9 cellular contexts compared by ENCODE assay signal in genomic region chr7:94374231-94374630, GRCh38. TPM values are rescaled to one million over a fixed set of nuclear protein-coding genes. Genes with fewer than 3 reads are reported as not detected.
A peak's percentile ranks its signal among the peaks of the same experiment; 100 is the strongest.
DNase-seq lines count a peak whose midpoint lies in the region; TF ChIP-seq lines count a peak whose summit lies in the region.
"Had no signal": no experiment of that assay in that cellular context is flagged by ENCODE, and none has a peak within 500 bp of the region (broad histone marks: within the 10 kb centered on the region; RNA-seq: fewer than 3 reads in every experiment).

No MANE protein-coding gene starts in this region.

- intact Hi-C loops in uterus (cut with DNase I; ENCODE audit: low total_unique reads) = no loop called here

- H3K4me3 ChIP-seq in esophagus (ENCODE audit: low read depth in 1 of 2, low read length in 2 of 2) (no peak overlapping the region), uterus (peak overlapping the region; percentile 4 to 18)
- H3K4me3 ChIP-seq: PC-9 had no signal

- H3K4me1 Mint-ChIP-seq in mesothelial cell of epicardium = peaks cover 52% of the 10 kb centered on the region
- peaks cover 1% of the 10 kb centered on the region for H3K4me1 Mint-ChIP-seq in T-helper 2 cell treated with Interferon-gamma antibody and Interleukin-4, amounts not matched to agents 5 μg/mL and 100 μg/mL, for 36 hours (ENCODE audit: low read depth)
- no peaks in the 10 kb centered on the region for H3K4me1 Mint-ChIP-seq in activated CD4-positive, alpha-beta memory T cell treated with anti-CD3 and anti-CD28 coated beads, Interleukin-2, amount 10 ng/mL, durations not matched to agents 7 days and 5 days

- H3K9me3 ChIP-seq in esophagus (ENCODE audit: control insufficient read depth in 2 of 2, insufficient read depth in 1 of 2, low read depth in 1 of 2, low read length in 1 of 2) (no peaks in the 10 kb centered on the region), uterus (no peaks in the 10 kb centered on the region)

- no peaks in the 10 kb centered on the region for H3K4me1 ChIP-seq in esophagus (ENCODE audit: control insufficient read depth in 2 of 2, insufficient read depth in 2 of 2, low read length in 1 of 2)
- peaks cover 0 to 5% of the 10 kb centered on the region in 2 donors for H3K4me1 ChIP-seq in uterus

- DNase-seq in NCI-H226 (peak; percentile 51), mesothelial cell of epicardium (ENCODE audit: low spot score in 2 of 2, unreplicated experiment in 2 of 2) (peak in 1 of 2 experiments; percentile 49), uterus (peak; percentile 79 to 86), GM13976 (ENCODE audit: low spot score) (no peak)
- no peak for DNase-seq in T-helper 2 cell treated with Interferon-gamma antibody and Interleukin-4, amounts not matched to agents 5 μg/mL and 100 μg/mL, for 36 hours (ENCODE audit: low spot score)
- no peak for DNase-seq in activated CD4-positive, alpha-beta memory T cell treated with anti-CD3 and anti-CD28 coated beads, Interleukin-2, amount 10 ng/mL, durations not matched to agents 7 days and 5 days
- DNase-seq: caudate nucleus had no signal

- peak overlapping the region; percentile 47 for H3K4me3 Mint-ChIP-seq in mesothelial cell of epicardium
- H3K4me3 Mint-ChIP-seq in T-helper 2 cell treated with Interferon-gamma antibody and Interleukin-4, amounts not matched to agents 5 μg/mL and 100 μg/mL, for 36 hours = no peak overlapping the region
- no peak overlapping the region for H3K4me3 Mint-ChIP-seq in activated CD4-positive, alpha-beta memory T cell treated with anti-CD3 and anti-CD28 coated beads, Interleukin-2, amount 10 ng/mL, durations not matched to agents 7 days and 5 days

- POLR2A ChIA-PET in activated CD4-positive, alpha-beta memory T cell treated with anti-CD3 and anti-CD28 coated beads, Interleukin-2, amount 10 ng/mL, durations not matched to agents 7 days and 5 days (lab: Charles Lee) = no interaction called here

- peak overlapping the region; percentile 24 to 51 for H3K27ac ChIP-seq in esophagus (ENCODE audit: low read depth in 2 of 2, low read length in 1 of 2)
- H3K27ac ChIP-seq in uterus = peak overlapping the region; percentile 89 to 95
- H3K27ac ChIP-seq: PC-9 had no signal

- CTCF ChIA-PET in activated CD4-positive, alpha-beta memory T cell treated with anti-CD3 and anti-CD28 coated beads, Interleukin-2, amount 10 ng/mL, durations not matched to agents 7 days and 5 days (lab: Charles Lee) = no interaction called here

- H3K36me3 Mint-ChIP-seq in mesothelial cell of epicardium = peaks cover 4% of the 10 kb centered on the region
- H3K36me3 Mint-ChIP-seq in T-helper 2 cell treated with Interferon-gamma antibody and Interleukin-4, amounts not matched to agents 5 μg/mL and 100 μg/mL, for 36 hours (ENCODE audit: low read depth) = no peaks in the 10 kb centered on the region
- no peaks in the 10 kb centered on the region for H3K36me3 Mint-ChIP-seq in activated CD4-positive, alpha-beta memory T cell treated with anti-CD3 and anti-CD28 coated beads, Interleukin-2, amount 10 ng/mL, durations not matched to agents 7 days and 5 days (ENCODE audit: low read depth)

- 2 to 6% methylated on average over 2 of the region's 2 CpGs for WGBS in esophagus, 2 donors

- peak in 1 of 2 donors; percentile 21 for TF ChIP-seq POLR2A in uterus (IDR thresholded peaks at IDR 0.05)

- peaks cover 12% of the 10 kb centered on the region for H3K9me3 Mint-ChIP-seq in mesothelial cell of epicardium
- no peaks in the 10 kb centered on the region for H3K9me3 Mint-ChIP-seq in T-helper 2 cell treated with Interferon-gamma antibody and Interleukin-4, amounts not matched to agents 5 μg/mL and 100 μg/mL, for 36 hours
- no peaks in the 10 kb centered on the region for H3K9me3 Mint-ChIP-seq in activated CD4-positive, alpha-beta memory T cell treated with anti-CD3 and anti-CD28 coated beads, Interleukin-2, amount 10 ng/mL, durations not matched to agents 7 days and 5 days

- H3K36me3 ChIP-seq in esophagus (ENCODE audit: control insufficient read depth in 2 of 2, insufficient read depth in 2 of 2, low read length in 1 of 2) (no peaks in the 10 kb centered on the region), uterus (no peaks in the 10 kb centered on the region)

- no peak for TF ChIP-seq CTCF in mesothelial cell of epicardium (IDR thresholded peaks at IDR 0.05; ENCODE audit: unreplicated experiment)
- TF ChIP-seq CTCF in uterus (IDR thresholded peaks at IDR 0.05) = no peak
- no peak for TF ChIP-seq CTCF in GM13976 (IDR thresholded peaks at IDR 0.05; ENCODE audit: borderline replicate concordance, control extremely low read depth, extremely low read depth, insufficient read depth, missing control alignments)

- H3K27me3 Mint-ChIP-seq in mesothelial cell of epicardium (ENCODE audit: low read depth) = no peaks in the 10 kb centered on the region
- H3K27me3 Mint-ChIP-seq in T-helper 2 cell treated with Interferon-gamma antibody and Interleukin-4, amounts not matched to agents 5 μg/mL and 100 μg/mL, for 36 hours (ENCODE audit: low read depth) = peaks cover 2% of the 10 kb centered on the region
- peaks cover 1% of the 10 kb centered on the region for H3K27me3 Mint-ChIP-seq in activated CD4-positive, alpha-beta memory T cell treated with anti-CD3 and anti-CD28 coated beads, Interleukin-2, amount 10 ng/mL, durations not matched to agents 7 days and 5 days

- in situ Hi-C loops in GM13976 (cut with MboI; ENCODE audit: low sequenced_read_pairs, unreplicated experiment) = no loop called here

- H3K27me3 ChIP-seq in esophagus (ENCODE audit: control insufficient read depth in 1 of 2, insufficient read depth in 2 of 2, low read length in 2 of 2) (no peaks in the 10 kb centered on the region), uterus (no peaks in the 10 kb centered on the region)

- peak overlapping the region; percentile 98 for H3K27ac Mint-ChIP-seq in mesothelial cell of epicardium
- no peak overlapping the region for H3K27ac Mint-ChIP-seq in T-helper 2 cell treated with Interferon-gamma antibody and Interleukin-4, amounts not matched to agents 5 μg/mL and 100 μg/mL, for 36 hours
- no peak overlapping the region for H3K27ac Mint-ChIP-seq in activated CD4-positive, alpha-beta memory T cell treated with anti-CD3 and anti-CD28 coated beads, Interleukin-2, amount 10 ng/mL, durations not matched to agents 7 days and 5 days

RNA-seq across cellular contexts. Expression of gene COL1A2, which starts 20.5 kb away (rescaled TPM):
- polyA plus RNA-seq in esophagus = 10 to 100 TPM; 13.4 to 26.4 TPM
- total RNA-seq in mesothelial cell of epicardium = 2,538 to 2,739 TPM (median 2,734 TPM) in 3 replicates
- over 10,000 TPM in 1 of 4 donors, 100 to 1,000 TPM in 2, 10 to 100 TPM in 1; 59.1 to 10,885 (median 259) TPM for total RNA-seq in uterus
- under 1 TPM in 1 of 2 experiments, not detected in 1; 0.08 TPM for total RNA-seq in activated CD4-positive, alpha-beta memory T cell treated with anti-CD3 and anti-CD28 coated beads, Interleukin-2, amount 10 ng/mL, durations not matched to agents 7 days and 5 days
- total RNA-seq: PC-9 had no signal

Comparison
In these comparisons a context has a peak if more than half of its experiments do, and no peak if none do; other contexts are left out.
1. DNase-seq: peak in NCI-H226 (single experiment) and uterus (2 of 2); none in GM13976 (single experiment), T-helper 2 cell treated with Interferon-gamma antibody and Interleukin-4, amounts not matched to agents 5 μg/mL and 100 μg/mL, for 36 hours (single experiment) and activated CD4-positive, alpha-beta memory T cell treated with anti-CD3 and anti-CD28 coated beads, Interleukin-2, amount 10 ng/mL, durations not matched to agents 7 days and 5 days (single experiment).
2. H3K4me3 ChIP-seq: peak in uterus (2 of 2); none in esophagus (0 of 2).
3. RNA of gene COL1A2, which starts 20.5 kb away (total RNA-seq): 2,538 to 2,739 TPM in mesothelial cell of epicardium and 59.1 to 10,885 TPM in uterus; 0.08 TPM in activated CD4-positive, alpha-beta memory T cell treated with anti-CD3 and anti-CD28 coated beads, Interleukin-2, amount 10 ng/mL, durations not matched to agents 7 days and 5 days; every median in the first group is over 10 times any median in the second.